Comparison of ENCODE assay signal across 39 cellular contexts in genomic region chr5:175410926-175411325, GRCh38. TPM values are rescaled to one million over a fixed set of nuclear protein-coding genes. Genes with fewer than 3 reads are reported as not detected.
"Had no signal": no experiment of that assay in that cellular context is flagged by ENCODE, and none has a peak within 500 bp of the region (broad histone marks: within the 10 kb centered on the region; RNA-seq: fewer than 3 reads in every experiment).

No MANE protein-coding gene starts in this region.

- H3K36me3 Mint-ChIP-seq: activated naive CD4-positive, alpha-beta T cell treated with anti-CD3 and anti-CD28 coated beads, Interleukin-2, amount 10 ng/mL, durations not matched to agents 7 days and 5 days; activated naive CD4-positive, alpha-beta T cell treated with anti-CD3 and anti-CD28 coated beads, Interleukin-2, amount 50 U/mL, for 24 hours; activated naive CD8-positive, alpha-beta T cell treated with anti-CD3 and anti-CD28 coated beads, Interleukin-2, amount 10 ng/mL, durations not matched to agents 7 days and 5 days; brain had no signal

- H3K27ac ChIP-seq: adrenal gland, ascending aorta, body of pancreas, brain microvascular endothelial cell, breast epithelium, cardiac muscle cell had no signal

- H3K27me3 ChIP-seq: adrenal gland, ascending aorta, body of pancreas, brain microvascular endothelial cell, breast epithelium, cardiac muscle cell had no signal

- H3K4me3 ChIP-seq: adrenal gland, ascending aorta, body of pancreas, breast epithelium, cardiac muscle cell had no signal

- H3K4me3 Mint-ChIP-seq: activated naive CD4-positive, alpha-beta T cell treated with anti-CD3 and anti-CD28 coated beads for 36 hours; activated naive CD4-positive, alpha-beta T cell treated with anti-CD3 and anti-CD28 coated beads, Interleukin-2, amount 10 ng/mL, durations not matched to agents 7 days and 5 days; activated naive CD4-positive, alpha-beta T cell treated with anti-CD3 and anti-CD28 coated beads, Interleukin-2, amount 50 U/mL, for 24 hours; activated naive CD8-positive, alpha-beta T cell; activated naive CD8-positive, alpha-beta T cell treated with anti-CD3 and anti-CD28 coated beads for 36 hours; activated naive CD8-positive, alpha-beta T cell treated with anti-CD3 and anti-CD28 coated beads, Interleukin-2, amount 10 ng/mL, durations not matched to agents 7 days and 5 days; activated naive CD8-positive, alpha-beta T cell treated with anti-CD3 and anti-CD28 coated beads, Interleukin-2, amount 50 U/mL, for 24 hours; activated T-cell treated with anti-CD3 and anti-CD28 coated beads, Interleukin-2, amount 50 U/mL, for 24 hours; activated T-cell treated with anti-CD3 and anti-CD28 coated beads, Interleukin-2, amount 50 U/mL, for 4 hours; activated T-cell treated with anti-CD3 and anti-CD28 coated beads, Interleukin-2, amount 50 U/mL, for 72 hours; activated T-helper 1 cell treated with anti-CD3 and anti-CD28 coated beads, Interleukin-12 subunit alpha, Interleukin-12 subunit beta, Interleukin-2, Interleukin-4 antibody, amounts not matched to agents 30 ng/mL and 10 ng/mL and 1 ng/mL, durations not matched to agents 14 hours and 24 hours and 36 hours; activated T-helper 17 cell treated with anti-CD3 and anti-CD28 coated beads, Interleukin-2, amount 50 U/mL, for 72 hours; brain; central memory CD8-positive, alpha-beta T cell had no signal

- H3K27ac Mint-ChIP-seq: activated naive CD4-positive, alpha-beta T cell treated with anti-CD3 and anti-CD28 coated beads for 36 hours; activated naive CD4-positive, alpha-beta T cell treated with anti-CD3 and anti-CD28 coated beads, Interleukin-2, amount 10 ng/mL, durations not matched to agents 7 days and 5 days; activated naive CD4-positive, alpha-beta T cell treated with anti-CD3 and anti-CD28 coated beads, Interleukin-2, amount 50 U/mL, for 24 hours; activated naive CD4-positive, alpha-beta T cell treated with anti-CD3 and anti-CD28 coated beads, Interleukin-2, amount 50 U/mL, for 72 hours; activated naive CD8-positive, alpha-beta T cell; activated naive CD8-positive, alpha-beta T cell treated with anti-CD3 and anti-CD28 coated beads for 36 hours; activated naive CD8-positive, alpha-beta T cell treated with anti-CD3 and anti-CD28 coated beads, Interleukin-2, amount 10 ng/mL, durations not matched to agents 7 days and 5 days; activated naive CD8-positive, alpha-beta T cell treated with anti-CD3 and anti-CD28 coated beads, Interleukin-2, amount 50 U/mL, for 24 hours; activated T-cell treated with anti-CD3 and anti-CD28 coated beads, Interleukin-2, amount 50 U/mL, for 24 hours; activated T-cell treated with anti-CD3 and anti-CD28 coated beads, Interleukin-2, amount 50 U/mL, for 72 hours; activated T-helper 1 cell treated with anti-CD3 and anti-CD28 coated beads, Interleukin-12 subunit alpha, Interleukin-12 subunit beta, Interleukin-2, Interleukin-4 antibody, amounts not matched to agents 30 ng/mL and 10 ng/mL and 1 ng/mL, durations not matched to agents 14 hours and 24 hours and 36 hours; activated T-helper 17 cell treated with anti-CD3 and anti-CD28 coated beads, Interleukin-2, amount 50 U/mL, for 72 hours; activated T-helper 2 cell treated with anti-CD3 and anti-CD28 coated beads, Interferon-gamma antibody, Interleukin-2, Interleukin-4, amounts not matched to agents 10 μg/mL and 5 μg/mL and 100 μg/mL, durations not matched to agents 14 hours and 24 hours and 36 hours; brain had no signal

- H3K9me3 ChIP-seq: adrenal gland, ascending aorta, body of pancreas had no signal

- H3K4me1 Mint-ChIP-seq: activated naive CD4-positive, alpha-beta T cell treated with anti-CD3 and anti-CD28 coated beads, Interleukin-2, amount 10 ng/mL, durations not matched to agents 7 days and 5 days; activated naive CD4-positive, alpha-beta T cell treated with anti-CD3 and anti-CD28 coated beads, Interleukin-2, amount 50 U/mL, for 24 hours; activated naive CD8-positive, alpha-beta T cell treated with anti-CD3 and anti-CD28 coated beads for 36 hours; activated naive CD8-positive, alpha-beta T cell treated with anti-CD3 and anti-CD28 coated beads, Interleukin-2, amount 10 ng/mL, durations not matched to agents 7 days and 5 days; activated naive CD8-positive, alpha-beta T cell treated with anti-CD3 and anti-CD28 coated beads, Interleukin-2, amount 50 U/mL, for 24 hours; activated T-helper 17 cell treated with anti-CD3 and anti-CD28 coated beads, Interleukin-2, amount 50 U/mL, for 72 hours; central memory CD8-positive, alpha-beta T cell had no signal

- H3K9me3 Mint-ChIP-seq: activated naive CD4-positive, alpha-beta T cell treated with anti-CD3 and anti-CD28 coated beads, Interleukin-2, amount 10 ng/mL, durations not matched to agents 7 days and 5 days; activated T-helper 17 cell treated with anti-CD3 and anti-CD28 coated beads, Interleukin-2, amount 50 U/mL, for 72 hours had no signal

- H3K36me3 ChIP-seq: adrenal gland, ascending aorta, brain microvascular endothelial cell, breast epithelium, cardiac muscle cell had no signal

- DNase-seq: activated effector memory CD4-positive, alpha-beta T cell treated with anti-CD3 and anti-CD28 coated beads, Interleukin-2, amount 50 U/mL, for 16 hours; activated effector memory CD4-positive, alpha-beta T cell treated with Interleukin-2 at 50 U/mL for 16 hours; activated gamma-delta T cell; activated gamma-delta T cell treated with Interleukin-2 at 50 U/mL for 16 hours; activated naive CD4-positive, alpha-beta T cell; activated naive CD4-positive, alpha-beta T cell treated with anti-CD3 and anti-CD28 coated beads for 36 hours; activated naive CD4-positive, alpha-beta T cell treated with anti-CD3 and anti-CD28 coated beads, Interleukin-2, amount 10 ng/mL, durations not matched to agents 7 days and 5 days; activated naive CD4-positive, alpha-beta T cell treated with anti-CD3 and anti-CD28 coated beads, Interleukin-2, amount 50 U/mL, for 16 hours; activated naive CD4-positive, alpha-beta T cell treated with Interleukin-2 at 50 U/mL for 16 hours; activated naive CD8-positive, alpha-beta T cell treated with anti-CD3 and anti-CD28 coated beads for 36 hours; activated naive CD8-positive, alpha-beta T cell treated with anti-CD3 and anti-CD28 coated beads, Interleukin-2, amount 10 ng/mL, durations not matched to agents 7 days and 5 days; activated naive CD8-positive, alpha-beta T cell treated with anti-CD3 and anti-CD28 coated beads, Interleukin-2, amount 50 U/mL, for 24 hours; activated T-cell treated with anti-CD3 and anti-CD28 coated beads, Interleukin-2, amount 50 U/mL, for 1 hour; activated T-cell treated with anti-CD3 and anti-CD28 coated beads, Interleukin-2, amount 50 U/mL, for 24 hours; activated T-cell treated with anti-CD3 and anti-CD28 coated beads, Interleukin-2, amount 50 U/mL, for 4 hours; activated T-cell treated with anti-CD3 and anti-CD28 coated beads, Interleukin-2, amount 50 U/mL, for 48 hours; activated T-cell treated with anti-CD3 and anti-CD28 coated beads, Interleukin-2, amount 50 U/mL, for 72 hours; adrenal gland; amniotic stem cell; amygdala; anterior cingulate cortex; aorta; body of pancreas; brain microvascular endothelial cell; caudate nucleus; central memory CD4-positive, alpha-beta T cell; cerebellar nuclear complex had no signal

- H3K4me1 ChIP-seq: adrenal gland, ascending aorta, body of pancreas, breast epithelium had no signal

- ATAC-seq: activated naive CD4-positive, alpha-beta T cell treated with anti-CD3 and anti-CD28 coated beads, Interleukin-2, amount 50 U/mL, for 72 hours; activated naive CD8-positive, alpha-beta T cell treated with anti-CD3 and anti-CD28 coated beads, Interleukin-2, amount 50 U/mL, for 24 hours; activated T-cell treated with anti-CD3 and anti-CD28 coated beads, Interleukin-2, amount 50 U/mL, for 4 hours; activated T-cell treated with anti-CD3 and anti-CD28 coated beads, Interleukin-2, amount 50 U/mL, for 72 hours; activated T-helper 17 cell treated with anti-CD3 and anti-CD28 coated beads, Interleukin-2, amount 50 U/mL, for 72 hours; body of pancreas had no signal

RNA-seq across cellular contexts. Expression of gene DRD1, which starts 33.1 kb away (rescaled TPM):
- total RNA-seq: activated naive CD4-positive, alpha-beta T cell treated with anti-CD3 and anti-CD28 coated beads for 36 hours; activated naive CD4-positive, alpha-beta T cell treated with anti-CD3 and anti-CD28 coated beads, Interleukin-2, amount 50 U/mL, for 72 hours; activated naive CD8-positive, alpha-beta T cell treated with anti-CD3 and anti-CD28 coated beads for 36 hours; activated naive CD8-positive, alpha-beta T cell treated with anti-CD3 and anti-CD28 coated beads, Interleukin-2, amount 10 ng/mL, durations not matched to agents 7 days and 5 days; activated T-cell treated with anti-CD3 and anti-CD28 coated beads, Interleukin-2, amount 50 U/mL, for 72 hours; activated T-helper 1 cell treated with anti-CD3 and anti-CD28 coated beads, Interleukin-12 subunit alpha, Interleukin-12 subunit beta, Interleukin-2, Interleukin-4 antibody, amounts not matched to agents 30 ng/mL and 10 ng/mL and 1 ng/mL, durations not matched to agents 14 hours and 24 hours and 36 hours; activated T-helper 17 cell treated with anti-CD3 and anti-CD28 coated beads, Interleukin-2, amount 50 U/mL, for 72 hours; activated T-helper 2 cell treated with anti-CD3 and anti-CD28 coated beads, Interferon-gamma antibody, Interleukin-2, Interleukin-4, amounts not matched to agents 10 μg/mL and 5 μg/mL and 100 μg/mL, durations not matched to agents 14 hours and 24 hours and 36 hours; body of pancreas; bronchial epithelial cell had no signal
